In genomic region chr11:112162200-112162599, GRCh38 we compare ENCODE assay signal across 8 cellular contexts. TPM values are rescaled to one million over a fixed set of nuclear protein-coding genes. Genes with fewer than 3 reads are reported as not detected.
"Had no signal": no experiment of that assay in that cellular context is flagged by ENCODE, and none has a peak within 500 bp of the region (broad histone marks: within the 10 kb centered on the region; RNA-seq: fewer than 3 reads in every experiment).

No MANE protein-coding gene starts in this region.

RNA-seq across cellular contexts. Expression of gene IL18, which starts 1.7 kb away (rescaled TPM):
- total RNA-seq: activated CD4-positive, alpha-beta memory T cell treated with anti-CD3 and anti-CD28 coated beads, Interleukin-2, amount 10 ng/mL, durations not matched to agents 7 days and 5 days; activated naive CD4-positive, alpha-beta T cell treated with anti-CD3 and anti-CD28 coated beads for 36 hours; myocyte; neural crest cell had no signal

RNA-seq across cellular contexts. Expression of gene TEX12, which starts 5.0 kb away (rescaled TPM):
- total RNA-seq: activated CD4-positive, alpha-beta T cell treated with anti-CD3 and anti-CD28 coated beads, Interleukin-2, amount 10 ng/mL, durations not matched to agents 24 days and 14 days; activated naive CD4-positive, alpha-beta T cell treated with anti-CD3 and anti-CD28 coated beads for 36 hours; myocyte; neural crest cell; renal cortical epithelial cell; smooth muscle cell had no signal
- polyA plus RNA-seq: sigmoid colon, smooth muscle cell had no signal
